Comparison of ENCODE assay signal across 14 cellular contexts in the genomic region with DNA sequence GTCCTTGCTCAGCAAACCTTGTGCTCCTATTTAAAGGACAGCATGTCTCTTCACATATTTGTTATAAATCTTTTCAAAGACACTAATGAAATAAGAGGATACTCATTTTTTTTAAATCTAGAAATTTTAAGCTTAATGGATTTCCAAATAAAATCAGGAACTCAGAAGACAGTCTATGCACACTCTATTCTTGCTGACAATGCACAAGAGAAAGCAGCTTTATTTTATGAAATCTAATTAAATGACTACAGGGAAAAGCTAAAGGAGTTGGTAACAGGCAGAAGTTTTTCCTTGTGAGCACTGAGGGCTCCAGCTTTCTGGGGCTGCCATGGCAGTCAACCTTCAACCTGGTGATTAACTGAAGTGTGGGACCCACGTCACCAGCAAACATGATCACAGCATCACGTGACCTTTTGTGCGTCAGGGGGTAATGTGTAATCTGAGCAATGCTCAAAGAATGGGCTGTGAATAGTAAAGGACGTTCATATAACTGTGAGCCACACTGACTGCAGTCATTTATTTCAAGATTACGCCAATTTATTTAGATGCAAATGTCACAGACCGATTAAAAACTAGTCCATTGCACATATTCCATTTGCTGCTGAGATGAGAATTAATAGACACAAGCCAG.
DNase-seq lines count a peak whose midpoint lies in the region; ATAC-seq and TF ChIP-seq lines count a peak whose summit lies in the region.
"Had no signal": no experiment of that assay in that cellular context is flagged by ENCODE, and none has a peak within 500 bp of the region (broad histone marks: within the 10 kb centered on the region; RNA-seq: fewer than 3 reads in every experiment).

No MANE protein-coding gene starts in this region.

- DNase-seq in ACHN (peak; percentile 84), HAP-1 (ENCODE audit: low spot score in 2 of 2) (peak; percentile 57 to 60), RWPE1 (ENCODE audit: low spot score) (peak; percentile 73), fibroblast of mammary gland (ENCODE audit: low read depth) (peak; percentile 94), tibial artery (no peak), T-helper 9 cell (no peak)
- no peak for DNase-seq in stimulated activated naive CD8-positive, alpha-beta T cell treated with anti-CD3 and anti-CD28 coated beads, Interleukin-15, amount 100 ng/mL, for 72 hours
- DNase-seq: activated T-cell treated with anti-CD3 and anti-CD28 coated beads for 4 hours; CD4-positive, CD25-positive, alpha-beta regulatory T cell; NCI-H2081 treated with DMSO at 0.1 percent for 48 hours; stimulated activated CD4-positive, alpha-beta T cell treated with anti-CD3 and anti-CD28 coated beads, Interleukin-12 subunit alpha, Interleukin-12 subunit beta, amount 100 ng/mL, for 4 hours; stimulated activated naive B cell treated with anti-CD40 and anti-IgM and Interleukin-4, amounts not matched to agents 10 μg/mL and 1 μg/mL and 100 μg/mL, for 72 hours had no signal

- H3K9me3 ChIP-seq in HAP-1, result no peaks in the 10 kb centered on the region
- H3K9me3 ChIP-seq in tibial artery, result no peaks in the 10 kb centered on the region

- H3K4me3 Mint-ChIP-seq in stimulated activated naive CD8-positive, alpha-beta T cell treated with anti-CD3 and anti-CD28 coated beads, Interleukin-15, amount 100 ng/mL, for 72 hours, result no peak overlapping the region
- H3K4me3 Mint-ChIP-seq: CD4-positive, CD25-positive, alpha-beta regulatory T cell; stimulated activated naive B cell treated with anti-CD40 and anti-IgM and Interleukin-4, amounts not matched to agents 10 μg/mL and 1 μg/mL and 100 μg/mL, for 72 hours had no signal

- ATAC-seq in stimulated activated naive CD8-positive, alpha-beta T cell treated with anti-CD3 and anti-CD28 coated beads, Interleukin-15, amount 100 ng/mL, for 72 hours, result no peak
- ATAC-seq in GM18861 (IDR thresholded peaks at IDR 0.05; ENCODE audit: unreplicated experiment), result no peak
- ATAC-seq: stimulated activated naive B cell treated with anti-CD40 and anti-IgM and Interleukin-4, amounts not matched to agents 10 μg/mL and 1 μg/mL and 100 μg/mL, for 72 hours had no signal

- H3K36me3 ChIP-seq in HAP-1 (replicated peaks) (no peaks in the 10 kb centered on the region), tibial artery (no peaks in the 10 kb centered on the region)

- POLR2A ChIA-PET in RWPE1 (lab: Yijun Ruan, JAX; ENCODE audit: low non-redundant PET), result no interaction called here

- TF ChIP-seq CTCF in RWPE1 (conservative IDR thresholded peaks at IDR 0.05; ENCODE audit: low read depth) (no peak), fibroblast of mammary gland (conservative IDR thresholded peaks at IDR 0.05; ENCODE audit: control insufficient read depth, insufficient read depth, low read depth, low read length) (no peak), tibial artery (IDR thresholded peaks at IDR 0.05) (no peak)

- H3K27me3 ChIP-seq in HAP-1 (ENCODE audit: low read depth) (no peaks in the 10 kb centered on the region), tibial artery (no peaks in the 10 kb centered on the region)

- H3K4me3 ChIP-seq in HAP-1 (no peak overlapping the region), fibroblast of mammary gland (ENCODE audit: control insufficient read depth, low read depth, low read length) (no peak overlapping the region), tibial artery (no peak overlapping the region)

- in situ Hi-C loops in ACHN (cut with HindIII; ENCODE audit: low pct_ligation_motif_present, low pct_unique_long_range_greater_than_20kb, low sequenced_read_pairs) (no loop called here), HAP-1 (cut with MboI; ENCODE audit: low sequenced_read_pairs) (no loop called here)

- H3K27ac ChIP-seq in RWPE1 (no peak overlapping the region), tibial artery (no peak overlapping the region)
- H3K27ac ChIP-seq: HL-60 had no signal

- H3K4me1 Mint-ChIP-seq in stimulated activated naive CD8-positive, alpha-beta T cell treated with anti-CD3 and anti-CD28 coated beads, Interleukin-15, amount 100 ng/mL, for 72 hours, result peaks cover 18% of the 10 kb centered on the region
- H3K4me1 Mint-ChIP-seq: CD4-positive, CD25-positive, alpha-beta regulatory T cell had no signal

- no peaks in the 10 kb centered on the region for H3K9me3 Mint-ChIP-seq in stimulated activated naive CD8-positive, alpha-beta T cell treated with anti-CD3 and anti-CD28 coated beads, Interleukin-15, amount 100 ng/mL, for 72 hours
- H3K9me3 Mint-ChIP-seq: CD4-positive, CD25-positive, alpha-beta regulatory T cell; stimulated activated naive B cell treated with anti-CD40 and anti-IgM and Interleukin-4, amounts not matched to agents 10 μg/mL and 1 μg/mL and 100 μg/mL, for 72 hours had no signal

- no peak overlapping the region for H3K27ac Mint-ChIP-seq in stimulated activated naive CD8-positive, alpha-beta T cell treated with anti-CD3 and anti-CD28 coated beads, Interleukin-15, amount 100 ng/mL, for 72 hours
- H3K27ac Mint-ChIP-seq: CD4-positive, CD25-positive, alpha-beta regulatory T cell; stimulated activated naive B cell treated with anti-CD40 and anti-IgM and Interleukin-4, amounts not matched to agents 10 μg/mL and 1 μg/mL and 100 μg/mL, for 72 hours had no signal

- CTCF ChIA-PET in RWPE1 (lab: Yijun Ruan, JAX), result no interaction called here

- H3K4me1 ChIP-seq in HAP-1 (peaks cover 9% of the 10 kb centered on the region; the same call in 1 of the 2 replicates), tibial artery (peaks cover 0 to 26% (median 10%) of the 10 kb centered on the region in 4 donors)

- intact Hi-C loops in tibial artery (cut with DNase I; ENCODE audit: low total_unique reads), result no loop called here

- H3K27me3 Mint-ChIP-seq in stimulated activated naive CD8-positive, alpha-beta T cell treated with anti-CD3 and anti-CD28 coated beads, Interleukin-15, amount 100 ng/mL, for 72 hours, result peaks cover 7% of the 10 kb centered on the region

Comparison
In these comparisons a context has a peak if more than half of its experiments do, and no peak if none do; other contexts are left out.
1. DNase-seq: peak in ACHN (single experiment), HAP-1 (2 of 2), RWPE1 (single experiment) and fibroblast of mammary gland (single experiment); none in stimulated activated naive CD8-positive, alpha-beta T cell treated with anti-CD3 and anti-CD28 coated beads, Interleukin-15, amount 100 ng/mL, for 72 hours (0 of 2), tibial artery (0 of 2) and T-helper 9 cell (single experiment).